ENCODE assay signal across 19 cellular contexts in genomic region chr12:110244372-110244771, GRCh38. TPM values are rescaled to one million over a fixed set of nuclear protein-coding genes. Genes with fewer than 3 reads are reported as not detected.
A peak's percentile ranks its signal among the peaks of the same experiment; 100 is the strongest.
DNase-seq lines count a peak whose midpoint lies in the region; ATAC-seq and TF ChIP-seq lines count a peak whose summit lies in the region.
"Had no signal": no experiment of that assay in that cellular context is flagged by ENCODE, and none has a peak within 500 bp of the region (broad histone marks: within the 10 kb centered on the region; RNA-seq: fewer than 3 reads in every experiment).

No MANE protein-coding gene starts in this region.

- no peaks in the 10 kb centered on the region for H3K36me3 ChIP-seq in cardiac muscle cell
- no peaks in the 10 kb centered on the region for H3K36me3 ChIP-seq in iPS-15b (ENCODE audit: control insufficient read depth, insufficient read depth, low read length)
- no peaks in the 10 kb centered on the region for H3K36me3 ChIP-seq in neural progenitor cell
- H3K36me3 ChIP-seq: BLaER1, SJCRH30 had no signal

- no peaks in the 10 kb centered on the region for H3K9me3 ChIP-seq in cardiac muscle cell (ENCODE audit: low read depth)
- no peaks in the 10 kb centered on the region for H3K9me3 ChIP-seq in T-helper 17 cell (ENCODE audit: control insufficient read depth, low read length, poor library complexity, severe bottlenecking)
- no peaks in the 10 kb centered on the region for H3K9me3 ChIP-seq in iPS-15b (ENCODE audit: control insufficient read depth, insufficient read depth, low read length)
- H3K9me3 ChIP-seq in neural progenitor cell (ENCODE audit: low read depth) = no peaks in the 10 kb centered on the region
- H3K9me3 ChIP-seq: BLaER1, SJCRH30 had no signal

- H3K9me3 Mint-ChIP-seq in neural progenitor cell = peaks cover 4% of the 10 kb centered on the region
- H3K9me3 Mint-ChIP-seq: CD4-positive, alpha-beta memory T cell had no signal

- TF ChIP-seq CTCF in cardiac muscle cell (IDR thresholded peaks at IDR 0.05; ENCODE audit: low read depth, low read length) = no peak
- TF ChIP-seq CTCF in neural progenitor cell (IDR thresholded peaks at IDR 0.05) = no peak

- H3K79me2 ChIP-seq in neural progenitor cell (ENCODE audit: low read depth) = no peaks in the 10 kb centered on the region

- DNase-seq in cardiac muscle cell (ENCODE audit: low read depth in 1 of 2, low spot score in 1 of 2) (peak in 1 of 2 donors; percentile 42), cardiac septum (ENCODE audit: low spot score) (no peak), T-helper 17 cell (no peak), neural progenitor cell (ENCODE audit: low spot score) (no peak), NCI-H1930 (lab: John Stamatoyannopoulos, UW) (no peak), ACHN (no peak)
- DNase-seq: CD4-positive, alpha-beta memory T cell; DMS153; GOT3; KG1; NCI-H1105 treated with DMSO at 0.1 percent for 48 hours; NCI-H1694; NCI-H510A; RPMI8226 had no signal

- H3K27me3 ChIP-seq in cardiac muscle cell (no peaks in the 10 kb centered on the region), iPS-15b (ENCODE audit: control insufficient read depth, insufficient read depth, low read length) (no peaks in the 10 kb centered on the region), neural progenitor cell (no peaks in the 10 kb centered on the region)
- H3K27me3 ChIP-seq: BLaER1, SJCRH30 had no signal

- H3K27ac ChIP-seq in cardiac muscle cell (peak overlapping the region; percentile 83), neural progenitor cell (no peak overlapping the region)
- H3K27ac ChIP-seq: BLaER1, SJCRH30 had no signal

- H3K4me3 ChIP-seq in cardiac muscle cell = no peak overlapping the region
- H3K4me3 ChIP-seq in iPS-15b (ENCODE audit: low read depth, low read length) = no peak overlapping the region
- no peak overlapping the region for H3K4me3 ChIP-seq in neural progenitor cell
- H3K4me3 ChIP-seq: BLaER1, GM12878, SJCRH30 had no signal

- peaks cover 15% of the 10 kb centered on the region for H3F3A ChIP-seq in neural progenitor cell (ENCODE audit: low read depth)

- no peak overlapping the region for H3K4me3 Mint-ChIP-seq in T-helper 17 cell
- H3K4me3 Mint-ChIP-seq in neural progenitor cell = no peak overlapping the region
- H3K4me3 Mint-ChIP-seq: CD4-positive, alpha-beta memory T cell had no signal

- ATAC-seq in T-helper 17 cell (no peak), HG02981 (IDR thresholded peaks at IDR 0.05; ENCODE audit: unreplicated experiment) (no peak)
- ATAC-seq: GM12878 had no signal

- intact Hi-C loops in cardiac septum (cut with DNase I) = loop anchor here (10.0 kb wide), 1 partner anchor 140 kb away; no protein-coding TSS in a partner anchor

- peaks cover 19% of the 10 kb centered on the region for H3K27me3 Mint-ChIP-seq in T-helper 17 cell
- H3K27me3 Mint-ChIP-seq in neural progenitor cell (ENCODE audit: insufficient read depth, low read depth) = peaks cover 8% of the 10 kb centered on the region

- H3K4me1 Mint-ChIP-seq in T-helper 17 cell (peaks cover 2% of the 10 kb centered on the region), neural progenitor cell (peaks cover 26% of the 10 kb centered on the region)
- H3K4me1 Mint-ChIP-seq: CD4-positive, alpha-beta memory T cell had no signal

- H3K36me3 Mint-ChIP-seq in T-helper 17 cell (ENCODE audit: low read depth) (peaks cover 6% of the 10 kb centered on the region), neural progenitor cell (peaks cover 39% of the 10 kb centered on the region)
- H3K36me3 Mint-ChIP-seq: CD4-positive, alpha-beta memory T cell had no signal

- peak overlapping the region; percentile 40 for H3K9ac ChIP-seq in iPS-15b (ENCODE audit: low read depth, low read length)
- H3K9ac ChIP-seq in neural progenitor cell = no peak overlapping the region
- H3K9ac ChIP-seq: BLaER1 had no signal

- H2AFZ ChIP-seq in neural progenitor cell (replicated peaks) = no peak overlapping the region

- in situ Hi-C loops in ACHN (cut with HindIII; ENCODE audit: low pct_ligation_motif_present, low pct_unique_long_range_greater_than_20kb, low sequenced_read_pairs) = no loop called here

- H3K4me2 ChIP-seq in neural progenitor cell = peak overlapping the region; percentile 27
- H3K4me2 ChIP-seq: BLaER1 had no signal

- H3K4me1 ChIP-seq in cardiac muscle cell (ENCODE audit: low read depth) (peaks cover 52% of the 10 kb centered on the region), iPS-15b (ENCODE audit: control insufficient read depth, insufficient read depth, low read length) (peaks cover 9% of the 10 kb centered on the region), neural progenitor cell (peaks cover 24% of the 10 kb centered on the region)

- H3K27ac Mint-ChIP-seq in T-helper 17 cell = peak overlapping the region; percentile 27
- no peak overlapping the region for H3K27ac Mint-ChIP-seq in neural progenitor cell
- H3K27ac Mint-ChIP-seq: CD4-positive, alpha-beta memory T cell had no signal

- no peaks in the 10 kb centered on the region for H4K20me1 ChIP-seq in neural progenitor cell (ENCODE audit: low read depth)
- H4K20me1 ChIP-seq: BLaER1 had no signal

RNA-seq across cellular contexts. Expression of gene ATP2A2, which starts 36.7 kb away (rescaled TPM):
- total RNA-seq in cardiac muscle cell (297 and 328 TPM in 2 replicates), cardiac septum (918 TPM), T-helper 17 cell (100 to 1,000 TPM; 109 to 116 TPM), neural progenitor cell (ENCODE audit: low replicate concordance) (99.5 and 111 TPM in 2 replicates)
- polyA plus RNA-seq in cardiac muscle cell = 300 and 400 TPM in 2 replicates
